19 cellular contexts compared by ENCODE assay signal in the genomic region with DNA sequence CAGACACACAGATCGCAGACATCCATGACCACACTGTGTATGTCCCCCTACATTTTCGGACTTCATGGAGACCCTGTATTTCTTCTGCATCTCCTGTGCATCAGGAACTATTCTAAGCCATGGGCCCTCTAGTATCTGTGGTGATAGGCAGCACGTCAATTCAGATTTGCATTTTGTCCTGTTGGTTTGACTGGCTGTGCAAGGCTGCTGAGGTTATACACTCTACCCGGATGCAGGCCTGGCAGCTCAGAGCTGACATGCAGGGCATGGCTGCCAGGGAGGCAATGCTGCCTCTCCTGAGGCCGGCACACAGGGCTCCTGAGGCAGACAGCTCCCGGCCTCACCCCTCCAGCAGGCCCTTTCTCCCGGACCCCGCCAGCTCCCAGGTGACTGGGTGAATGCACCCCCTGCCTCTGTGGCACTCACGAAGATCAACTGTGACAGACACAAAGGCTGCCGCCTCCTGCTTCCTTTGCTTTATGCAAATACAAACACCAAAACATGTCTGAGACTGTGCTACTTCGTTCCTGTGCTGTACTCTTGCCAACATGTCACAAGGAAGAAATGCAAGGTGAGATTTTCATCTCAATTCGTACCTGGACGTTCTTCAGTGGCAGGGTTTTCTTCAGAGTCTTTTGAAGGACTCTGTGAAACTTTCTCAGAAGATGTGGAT. TPM values are rescaled to one million over a fixed set of nuclear protein-coding genes. Genes with fewer than 3 reads are reported as not detected.
"Had no signal": no experiment of that assay in that cellular context is flagged by ENCODE, and none has a peak within 500 bp of the region (broad histone marks: within the 10 kb centered on the region; RNA-seq: fewer than 3 reads in every experiment).

No MANE protein-coding gene starts in this region.

- H3K4me3 Mint-ChIP-seq: naive thymus-derived CD8-positive, alpha-beta T cell; type B pancreatic cell had no signal

- H2AFZ ChIP-seq: hepatocyte had no signal

- H3K4me2 ChIP-seq: hepatocyte had no signal

- ATAC-seq: left colon; mucosa of descending colon; naive thymus-derived CD8-positive, alpha-beta T cell had no signal

- H3K9me3 Mint-ChIP-seq: naive thymus-derived CD8-positive, alpha-beta T cell; type B pancreatic cell had no signal

- H3K4me3 ChIP-seq: coronary artery, hepatocyte, mucosa of descending colon, sigmoid colon, skin epidermis, suprapubic skin, thyroid gland had no signal

- H3K4me1 ChIP-seq: sigmoid colon, thyroid gland had no signal

- H3K79me2 ChIP-seq: hepatocyte had no signal

- H3K9me3 ChIP-seq: mucosa of descending colon, neutrophil, sigmoid colon, suprapubic skin, thyroid gland had no signal

- H3K27ac ChIP-seq: coronary artery, hepatocyte, neutrophil, sigmoid colon, skin epidermis, suprapubic skin, thyroid gland had no signal

- DNase-seq: effector CD4-positive, alpha-beta T cell; foreskin melanocyte; head of caudate nucleus; left colon; mucosa of descending colon; naive thymus-derived CD8-positive, alpha-beta T cell; sigmoid colon; stimulated activated CD4-positive, alpha-beta T cell treated with anti-CD3 and anti-CD28 coated beads, Interleukin-2, amount 100 ng/mL, for 24 hours; stimulated activated CD4-positive, alpha-beta T cell treated with anti-CD3 and anti-CD28 coated beads, Interleukin-4, amount 100 ng/mL, for 4 hours; stimulated activated naive CD4-positive, alpha-beta T cell treated with Interleukin-2 at 50 U/mL for 16 hours; thyroid gland had no signal

- H3K27me3 Mint-ChIP-seq: naive thymus-derived CD8-positive, alpha-beta T cell; type B pancreatic cell had no signal

- H3K27ac Mint-ChIP-seq: type B pancreatic cell had no signal

- H3K27me3 ChIP-seq: hepatocyte, neutrophil, sigmoid colon, suprapubic skin, thyroid gland had no signal

RNA-seq across cellular contexts. Expression of a gene that starts 51.0 kb away (rescaled TPM):
- total RNA-seq: lung microvascular endothelial cell, osteocyte had no signal
